9 cellular contexts compared by ENCODE assay signal in genomic region chr4:168877407-168877778, GRCh38.
A peak's percentile ranks its signal among the peaks of the same experiment; 100 is the strongest.
DNase-seq lines count a peak whose midpoint lies in the region; ATAC-seq and TF ChIP-seq lines count a peak whose summit lies in the region.
"Had no signal": no experiment of that assay in that cellular context is flagged by ENCODE, and none has a peak within 500 bp of the region (broad histone marks: within the 10 kb centered on the region; RNA-seq: fewer than 3 reads in every experiment).

No MANE protein-coding gene starts in this region.

- TF ChIP-seq POLR2A in heart left ventricle (IDR thresholded peaks at IDR 0.05): no peak

- no peak overlapping the region for H3K27ac Mint-ChIP-seq in WTC11

- H3K4me1 Mint-ChIP-seq in WTC11: peaks cover 14% of the 10 kb centered on the region; the same call in 1 of the 2 replicates

- no peaks in the 10 kb centered on the region for H3K27me3 ChIP-seq in heart left ventricle
- no peaks in the 10 kb centered on the region for H3K27me3 ChIP-seq in psoas muscle (ENCODE audit: insufficient read depth in 3 of 3, low read length in 2 of 3)

- peak overlapping the region in 9 of 12 donors; percentile 37 to 63 (median 54) for H3K4me3 ChIP-seq in heart left ventricle
- H3K4me3 ChIP-seq in psoas muscle: peak overlapping the region; percentile 65

- H3K9me3 Mint-ChIP-seq in WTC11: no peaks in the 10 kb centered on the region

- DNase-seq in DMS53 (lab: John Stamatoyannopoulos, UW) (peak; percentile 69), WTC11 (ENCODE audit: low spot score) (no peak), heart left ventricle (no peak), psoas muscle (no peak), DMS79 treated with DMSO at 0.1 percent for 48 hours (lab: John Stamatoyannopoulos, UW) (no peak), C1 segment of cervical spinal cord (lab: John Stamatoyannopoulos, UW) (no peak), COLO829 (ENCODE audit: low spot score) (no peak), SK-N-DZ (ENCODE audit: low spot score) (no peak)
- DNase-seq: NCI-H1694 had no signal

- TF ChIP-seq CTCF in WTC11 (IDR thresholded peaks at IDR 0.05) (no peak), heart left ventricle (IDR thresholded peaks at IDR 0.05) (no peak), psoas muscle (IDR thresholded peaks at IDR 0.05) (no peak)

- peak overlapping the region in 10 of 12 donors; percentile 23 to 82 (median 60) for H3K27ac ChIP-seq in heart left ventricle
- H3K27ac ChIP-seq in psoas muscle: peak overlapping the region; percentile 77

- H3K27me3 Mint-ChIP-seq in WTC11 (ENCODE audit: low read depth): peaks cover 36% of the 10 kb centered on the region

- H3K9me3 ChIP-seq in heart left ventricle (no peaks in the 10 kb centered on the region), psoas muscle (no peaks in the 10 kb centered on the region)

- no peaks in the 10 kb centered on the region for H3K36me3 Mint-ChIP-seq in WTC11

- 50 to 59% (median 57%) methylated on average over 9 to 10 of the region's 10 CpGs for WGBS in heart left ventricle, 4 donors
- WGBS in psoas muscle, 3 donors: 33 to 54% (median 40%) methylated on average over 10 of the region's 10 CpGs

- peak; percentile 38 for ATAC-seq in WTC11
- ATAC-seq in heart left ventricle: peak in 3 of 4 donors; percentile 29 to 37 (median 31)
- ATAC-seq in psoas muscle: peak; percentile 5 to 50 (median 32)

- intact Hi-C loops in heart left ventricle (cut with DNase I): loop anchor here in 1 of 10 donors (5.0 kb wide), 1 partner anchor 40 kb away; no protein-coding TSS in a partner anchor
- intact Hi-C loops in psoas muscle (cut with DNase I): no loop called here

- CTCF ChIA-PET in WTC11 (lab: Charles Lee): interaction anchor here (0.9 to 2.4 kb wide), 4 partner anchors 12 to 292 kb away, joined by 3 to 8 read pairs (median 4); no protein-coding TSS in a partner anchor

- H3K36me3 ChIP-seq in heart left ventricle (peaks cover 0 to 39% (median 18%) of the 10 kb centered on the region in 9 donors), psoas muscle (ENCODE audit: insufficient read depth in 1 of 2, low read depth in 1 of 2) (peaks cover 0 to 6% of the 10 kb centered on the region in 2 donors)

- POLR2A ChIA-PET in WTC11 (lab: Charles Lee): interaction anchor here (1.6 kb wide), 1 partner anchor 45 kb away, joined by 6 read pairs; no protein-coding TSS in a partner anchor

- H3K4me1 ChIP-seq in heart left ventricle (peaks cover 0 to 64% (median 33%) of the 10 kb centered on the region in 12 donors), psoas muscle (peaks cover 41% of the 10 kb centered on the region)

- peak overlapping the region; percentile 65 for H3K4me3 Mint-ChIP-seq in WTC11

TF ChIP-seq in WTC11, 78 proteins besides CTCF, POLR2A, EP300 and RAD21 (continues in another document):
- TF ChIP-seq ATF3 (CRISPR knock-in tag; conservative IDR thresholded peaks at IDR 0.05) (no peak), E2F5 (CRISPR knock-in tag; IDR thresholded peaks at IDR 0.05) (no peak), ATF6 (CRISPR knock-in tag; IDR thresholded peaks at IDR 0.05) (no peak), ZNF532 (CRISPR knock-in tag; IDR thresholded peaks at IDR 0.05; ENCODE audit: borderline replicate concordance) (no peak), OVOL2 (CRISPR knock-in tag; IDR thresholded peaks at IDR 0.05; ENCODE audit: borderline replicate concordance) (no peak), TEAD4 (CRISPR knock-in tag; IDR thresholded peaks at IDR 0.05) (no peak), GRHL2 (CRISPR knock-in tag; IDR thresholded peaks at IDR 0.05; ENCODE audit: insufficient replicate concordance, severe bottlenecking) (no peak), NFYB (CRISPR knock-in tag; conservative IDR thresholded peaks at IDR 0.05; ENCODE audit: low read depth) (no peak), USF1 (CRISPR knock-in tag; IDR thresholded peaks at IDR 0.05) (no peak), ZNF232 (CRISPR knock-in tag; IDR thresholded peaks at IDR 0.05) (no peak), ESRRA (CRISPR knock-in tag; IDR thresholded peaks at IDR 0.05; ENCODE audit: borderline replicate concordance) (no peak), ZBTB21 (CRISPR knock-in tag; IDR thresholded peaks at IDR 0.05; ENCODE audit: borderline replicate concordance) (no peak), STAT6 (CRISPR knock-in tag; conservative IDR thresholded peaks at IDR 0.05; ENCODE audit: low read depth) (no peak)
